ENCODE assay signal across 8 cellular contexts in the genomic region with DNA sequence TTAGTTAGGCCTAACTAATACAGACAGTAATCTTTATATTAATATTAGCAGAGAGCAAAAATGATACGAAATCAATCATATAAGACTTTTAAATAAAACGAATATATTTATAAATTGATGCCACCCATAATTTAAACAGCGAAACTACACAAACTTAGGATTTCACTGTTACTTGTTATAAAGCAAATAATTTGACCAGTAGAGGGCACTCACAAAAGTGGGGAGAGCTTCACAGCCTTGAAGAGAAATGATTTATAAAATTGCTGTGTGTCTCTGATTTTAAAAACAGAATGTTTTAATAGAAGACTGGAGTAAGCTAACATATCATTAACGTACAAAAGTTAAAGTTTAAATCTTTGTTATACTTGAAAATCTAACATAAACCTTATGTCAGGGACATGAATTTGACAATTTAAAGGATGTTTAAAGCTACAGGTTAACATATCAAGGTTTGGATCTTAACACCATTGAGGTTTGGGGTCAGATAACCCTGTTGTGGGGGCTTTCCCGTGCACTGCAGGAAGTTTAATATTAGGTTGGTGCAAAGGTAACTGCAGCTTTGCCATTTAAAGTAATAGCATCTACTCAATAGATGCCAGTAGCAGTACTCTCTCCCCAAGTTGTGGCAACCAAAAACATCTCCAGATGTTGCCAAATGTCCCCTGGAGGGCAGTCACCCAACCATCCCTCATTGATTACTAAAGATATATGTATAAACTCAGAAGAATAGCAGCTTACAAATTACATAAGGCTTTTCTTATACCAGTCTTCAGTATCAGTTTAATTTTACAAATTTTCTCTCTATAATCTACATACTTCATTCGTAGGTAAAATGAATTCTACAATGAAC. TPM values are rescaled to one million over a fixed set of nuclear protein-coding genes. Genes with fewer than 3 reads are reported as not detected.
DNase-seq lines count a peak whose midpoint lies in the region; ATAC-seq and TF ChIP-seq lines count a peak whose summit lies in the region.

No MANE protein-coding gene starts in this region.

- H3K4me3 Mint-ChIP-seq in CD4-positive, alpha-beta memory T cell: no peak overlapping the region
- no peak overlapping the region for H3K4me3 Mint-ChIP-seq in activated B cell treated with CpG ODN at 0.5 μM for 24 hours
- no peak overlapping the region for H3K4me3 Mint-ChIP-seq in stimulated activated effector memory CD8-positive, alpha-beta T cell treated with anti-CD3 and anti-CD28 coated beads, Interleukin-12 subunit alpha, Interleukin-12 subunit beta, amount 100 ng/mL, for 72 hours

- no peaks in the 10 kb centered on the region for H3K36me3 ChIP-seq in CD4-positive, alpha-beta memory T cell (ENCODE audit: insufficient read depth, low read length)
- H3K36me3 ChIP-seq in heart right ventricle: peaks cover 0 to 62% (median 0%) of the 10 kb centered on the region in 9 donors

- H3K9me3 ChIP-seq in CD4-positive, alpha-beta memory T cell (ENCODE audit: control insufficient read depth in 1 of 2, low read length in 2 of 2): no peaks in the 10 kb centered on the region
- no peaks in the 10 kb centered on the region for H3K9me3 ChIP-seq in heart right ventricle

- no peak overlapping the region for H3K4me3 ChIP-seq in CD4-positive, alpha-beta memory T cell (ENCODE audit: low read length in 2 of 2)
- H3K4me3 ChIP-seq in LNCaP clone FGC (ENCODE audit: low read depth, low read length) (no peak overlapping the region), heart right ventricle (no peak overlapping the region)

- peaks cover 14% of the 10 kb centered on the region for H3K4me1 ChIP-seq in CD4-positive, alpha-beta memory T cell (ENCODE audit: insufficient read depth, low read length)
- H3K4me1 ChIP-seq in heart right ventricle: peaks cover 0 to 11% (median 0%) of the 10 kb centered on the region in 9 donors

- no peaks in the 10 kb centered on the region for H3K27me3 ChIP-seq in CD4-positive, alpha-beta memory T cell (ENCODE audit: insufficient read depth, low read length)
- H3K27me3 ChIP-seq in heart right ventricle: no peaks in the 10 kb centered on the region

- no peaks in the 10 kb centered on the region for H3K9me3 Mint-ChIP-seq in CD4-positive, alpha-beta memory T cell
- no peaks in the 10 kb centered on the region for H3K9me3 Mint-ChIP-seq in activated B cell treated with CpG ODN at 0.5 μM for 24 hours
- no peaks in the 10 kb centered on the region for H3K9me3 Mint-ChIP-seq in stimulated activated effector memory CD8-positive, alpha-beta T cell treated with anti-CD3 and anti-CD28 coated beads, Interleukin-12 subunit alpha, Interleukin-12 subunit beta, amount 100 ng/mL, for 72 hours

- peak overlapping the region; percentile 4 to 86 (median 66) for H3K27ac Mint-ChIP-seq in CD4-positive, alpha-beta memory T cell
- no peak overlapping the region for H3K27ac Mint-ChIP-seq in activated B cell treated with CpG ODN at 0.5 μM for 24 hours
- H3K27ac Mint-ChIP-seq in stimulated activated effector memory CD8-positive, alpha-beta T cell treated with anti-CD3 and anti-CD28 coated beads, Interleukin-12 subunit alpha, Interleukin-12 subunit beta, amount 100 ng/mL, for 72 hours: no peak overlapping the region

- peak; percentile 54 for TF ChIP-seq CTCF in LNCaP clone FGC (IDR thresholded peaks at IDR 0.05; ENCODE audit: control insufficient read depth, extremely low read depth, insufficient read depth)
- peak; percentile 28 for TF ChIP-seq CTCF in activated B cell treated with CpG ODN at 0.5 μM for 24 hours (IDR thresholded peaks at IDR 0.05)
- peak; percentile 44 to 80 (median 74) for TF ChIP-seq CTCF in heart right ventricle (IDR thresholded peaks at IDR 0.05)

- DNase-seq in CD4-positive, alpha-beta memory T cell: peak; percentile 57 to 67 (median 63)
- DNase-seq in LNCaP clone FGC (ENCODE audit: low read depth) (no peak), activated B cell treated with CpG ODN at 0.5 μM for 24 hours (no peak), heart right ventricle (no peak), HuH-7.5 (ENCODE audit: low spot score) (no peak)
- no peak for DNase-seq in stimulated activated effector memory CD8-positive, alpha-beta T cell treated with anti-CD3 and anti-CD28 coated beads, Interleukin-12 subunit alpha, Interleukin-12 subunit beta, amount 100 ng/mL, for 72 hours (ENCODE audit: low spot score in 2 of 2)
- no peak for DNase-seq in stimulated activated naive CD4-positive, alpha-beta T cell treated with Interleukin-2 at 50 U/mL for 16 hours (lab: John Stamatoyannopoulos, UW)

- intact Hi-C loops in CD4-positive, alpha-beta memory T cell (cut with micrococcal nuclease): loop anchor here (1.0 to 5.0 kb wide), 3 partner anchors 9 to 146 kb away; partner anchors contain the start of gene KRAS
- intact Hi-C loops in activated B cell treated with CpG ODN at 0.5 μM for 24 hours (cut with micrococcal nuclease): loop anchor here (1.0 to 2.0 kb wide), 3 partner anchors 9 to 146 kb away; partner anchors contain the start of gene KRAS
- intact Hi-C loops in heart right ventricle (cut with DNase I): loop anchor here in 1 of 10 donors (1.0 kb wide), 1 partner anchor 146 kb away; no protein-coding TSS in a partner anchor

- POLR2A ChIA-PET in CD4-positive, alpha-beta memory T cell (lab: Charles Lee; ENCODE audit: partially characterized antibody): interaction anchor here (0.8 to 4.2 kb wide), 8 partner anchors 10 to 189 kb away, joined by 3 to 34 read pairs (median 4); partner anchors contain the start of genes DNAI7, ETFRF1 and KRAS
- POLR2A ChIA-PET in activated B cell treated with CpG ODN at 0.5 μM for 24 hours (lab: Charles Lee): interaction anchor here (0.6 to 2.0 kb wide), 10 partner anchors 9 to 142 kb away, joined by 3 to 18 read pairs (median 6); partner anchors contain the start of genes DNAI7, ETFRF1 and KRAS

- 45 to 52% methylated on average over 6 of the region's 6 CpGs for WGBS in heart right ventricle, 2 donors

- peak overlapping the region; percentile 22 for H3K27ac ChIP-seq in CD4-positive, alpha-beta memory T cell (ENCODE audit: low read depth, low read length)
- no peak overlapping the region for H3K27ac ChIP-seq in heart right ventricle

- CTCF ChIA-PET in CD4-positive, alpha-beta memory T cell (lab: Charles Lee; ENCODE audit: partially characterized antibody): interaction anchor here (0.7 to 2.5 kb wide), 38 partner anchors 8 to 250 kb away, joined by 3 to 22 read pairs (median 4); partner anchors contain the start of genes DNAI7, ETFRF1 and KRAS
- CTCF ChIA-PET in activated B cell treated with CpG ODN at 0.5 μM for 24 hours (lab: Charles Lee): interaction anchor here (0.8 to 2.4 kb wide), 20 partner anchors 9 to 246 kb away, joined by 3 to 14 read pairs (median 4); partner anchors contain the start of genes DNAI7, ETFRF1 and KRAS

- no peaks in the 10 kb centered on the region for H3K27me3 Mint-ChIP-seq in CD4-positive, alpha-beta memory T cell
- H3K27me3 Mint-ChIP-seq in activated B cell treated with CpG ODN at 0.5 μM for 24 hours: no peaks in the 10 kb centered on the region

- peaks cover 26 to 63% of the 10 kb centered on the region in 2 donors for H3K36me3 Mint-ChIP-seq in CD4-positive, alpha-beta memory T cell
- peaks cover 64% of the 10 kb centered on the region for H3K36me3 Mint-ChIP-seq in activated B cell treated with CpG ODN at 0.5 μM for 24 hours (ENCODE audit: low read depth)
- H3K36me3 Mint-ChIP-seq in stimulated activated effector memory CD8-positive, alpha-beta T cell treated with anti-CD3 and anti-CD28 coated beads, Interleukin-12 subunit alpha, Interleukin-12 subunit beta, amount 100 ng/mL, for 72 hours: peaks cover 91% of the 10 kb centered on the region

- H3K4me1 Mint-ChIP-seq in CD4-positive, alpha-beta memory T cell: peaks cover 13 to 51% (median 30%) of the 10 kb centered on the region in 4 donors
- peaks cover 15% of the 10 kb centered on the region for H3K4me1 Mint-ChIP-seq in activated B cell treated with CpG ODN at 0.5 μM for 24 hours
- H3K4me1 Mint-ChIP-seq in stimulated activated effector memory CD8-positive, alpha-beta T cell treated with anti-CD3 and anti-CD28 coated beads, Interleukin-12 subunit alpha, Interleukin-12 subunit beta, amount 100 ng/mL, for 72 hours: peaks cover 33% of the 10 kb centered on the region

- ATAC-seq in GM18508 (IDR thresholded peaks at IDR 0.05; ENCODE audit: insufficient read depth, unreplicated experiment): peak; percentile 49
- ATAC-seq in activated B cell treated with CpG ODN at 0.5 μM for 24 hours (ENCODE audit: low read depth): peak; percentile 72
- ATAC-seq in heart right ventricle: peak in 2 of 8 donors; percentile 42 to 49
- peak; percentile 60 for ATAC-seq in stimulated activated effector memory CD8-positive, alpha-beta T cell treated with anti-CD3 and anti-CD28 coated beads, Interleukin-12 subunit alpha, Interleukin-12 subunit beta, amount 100 ng/mL, for 72 hours

RNA-seq across cellular contexts. Expression of gene KRAS, which starts 9.3 kb away (rescaled TPM):
- total RNA-seq in CD4-positive, alpha-beta memory T cell: 10 to 100 TPM; 34.4 to 34.8 TPM
- 10 to 100 TPM; 31.6 to 52.4 TPM for polyA plus RNA-seq in CD4-positive, alpha-beta memory T cell
- total RNA-seq in activated B cell treated with CpG ODN at 0.5 μM for 24 hours (43.3 and 45.8 TPM in 2 replicates), heart right ventricle (10 to 100 TPM in 8 of 10 donors, 1 to 10 TPM in 2; 8.4 to 14.1 (median 11.7) TPM)
- 1 to 10 TPM; 3.4 to 7.1 TPM for polyA plus RNA-seq in heart right ventricle

RNA-seq across cellular contexts. Expression of gene ETFRF1, which starts 46.4 kb away (rescaled TPM):
- 10 to 100 TPM; 22.1 to 23.0 TPM for total RNA-seq in CD4-positive, alpha-beta memory T cell
- 10 to 100 TPM; 30.8 to 56.5 TPM for polyA plus RNA-seq in CD4-positive, alpha-beta memory T cell
- total RNA-seq in activated B cell treated with CpG ODN at 0.5 μM for 24 hours (15.4 and 17.6 TPM in 2 replicates), heart right ventricle (10 to 100 TPM; 44.2 to 67.6 (median 52.2) TPM)
- polyA plus RNA-seq in heart right ventricle: 10 to 100 TPM; 28.1 to 37.2 TPM

RNA-seq across cellular contexts. Expression of gene DNAI7, which starts 46.4 kb away (rescaled TPM):
- under 1 TPM in 1 of 2 experiments, not detected in 1; 0.15 TPM for total RNA-seq in CD4-positive, alpha-beta memory T cell
- under 1 TPM in 1 of 2 donors, not detected in 1; 0.07 TPM for polyA plus RNA-seq in CD4-positive, alpha-beta memory T cell
- total RNA-seq in activated B cell treated with CpG ODN at 0.5 μM for 24 hours: 0.15 and 0.27 TPM in 2 replicates
- 1 to 10 TPM in 4 of 10 donors, under 1 TPM in 6; 0.47 to 1.8 (median 0.86) TPM for total RNA-seq in heart right ventricle
- under 1 TPM; 0.04 to 0.15 TPM for polyA plus RNA-seq in heart right ventricle

Comparison
In these comparisons a context has a peak if more than half of its experiments do, and no peak if none do; other contexts are left out.
1. DNase-seq: peak in CD4-positive, alpha-beta memory T cell (5 of 5); none in LNCaP clone FGC (single experiment), activated B cell treated with CpG ODN at 0.5 μM for 24 hours (single experiment), heart right ventricle (0 of 2), stimulated activated effector memory CD8-positive, alpha-beta T cell treated with anti-CD3 and anti-CD28 coated beads, Interleukin-12 subunit alpha, Interleukin-12 subunit beta, amount 100 ng/mL, for 72 hours (0 of 2), HuH-7.5 (single experiment) and stimulated activated naive CD4-positive, alpha-beta T cell treated with Interleukin-2 at 50 U/mL for 16 hours (single experiment).
2. H3K27ac Mint-ChIP-seq: peak in CD4-positive, alpha-beta memory T cell (7 of 7); none in activated B cell treated with CpG ODN at 0.5 μM for 24 hours (single experiment) and stimulated activated effector memory CD8-positive, alpha-beta T cell treated with anti-CD3 and anti-CD28 coated beads, Interleukin-12 subunit alpha, Interleukin-12 subunit beta, amount 100 ng/mL, for 72 hours (single experiment).
3. Peak in every context shown above with its lines, with median percentiles within 50 percentile points of each other: CTCF ChIP-seq.